Comparison of ENCODE assay signal across 31 cellular contexts in the genomic region with DNA sequence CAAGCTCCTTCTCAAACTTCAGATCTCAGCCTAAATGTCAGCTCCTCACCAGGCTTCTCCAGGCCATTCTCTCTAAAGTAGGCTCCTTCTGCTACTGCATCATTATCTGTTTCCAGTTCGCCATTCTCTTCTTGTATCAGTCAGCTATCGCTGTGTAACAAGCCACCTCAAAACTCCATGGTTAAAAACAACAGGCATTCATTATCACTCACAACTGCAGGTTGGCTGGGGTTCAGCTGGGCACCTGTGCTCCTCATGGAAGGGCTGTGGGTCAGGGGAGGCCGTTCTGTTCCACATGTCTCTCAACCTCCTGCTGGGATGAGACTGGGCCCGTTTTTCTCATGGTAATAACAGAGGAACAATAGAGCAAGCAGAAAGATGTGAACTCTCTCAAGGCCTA. TPM values are rescaled to one million over a fixed set of nuclear protein-coding genes. Genes with fewer than 3 reads are reported as not detected.
"Had no signal": no experiment of that assay in that cellular context is flagged by ENCODE, and none has a peak within 500 bp of the region (broad histone marks: within the 10 kb centered on the region; RNA-seq: fewer than 3 reads in every experiment).

No MANE protein-coding gene starts in this region.

- H3K27ac ChIP-seq: colonic mucosa, esophagus squamous epithelium, gastrocnemius medialis, heart right ventricle, left lung, lower lobe of right lung had no signal

- FAIRE-seq: endometrium, endothelial cell of umbilical vein, islet of Langerhans, keratinocyte had no signal

- H3K27ac Mint-ChIP-seq: dendritic cell treated with granulocyte-macrophage colony-stimulating factor and Interleukin-4, amounts not matched to agents 40 ng/mL and 50 ng/mL, for 4 days; effector memory CD8-positive, alpha-beta T cell; endodermal cell; mesothelial cell of epicardium; naive B cell had no signal

- H3K4me3 ChIP-seq: colonic mucosa, esophagus squamous epithelium, gastrocnemius medialis, heart right ventricle, left lung, lower lobe of right lung, mucosa of descending colon had no signal

- ATAC-seq: effector memory CD8-positive, alpha-beta T cell; gastrocnemius medialis; heart right ventricle; left cardiac atrium; left lung; left ventricle myocardium superior; lower lobe of right lung; mucosa of descending colon had no signal

- H3K9me3 ChIP-seq: colonic mucosa, esophagus squamous epithelium, gastrocnemius medialis, lower lobe of right lung, mucosa of descending colon had no signal

- H3K4me1 ChIP-seq: colonic mucosa, esophagus squamous epithelium, gastrocnemius medialis, heart right ventricle, left lung, lower lobe of right lung had no signal

- H3K4me3 Mint-ChIP-seq: dendritic cell treated with granulocyte-macrophage colony-stimulating factor and Interleukin-4, amounts not matched to agents 40 ng/mL and 50 ng/mL, for 4 days; effector memory CD8-positive, alpha-beta T cell; endodermal cell; mesothelial cell of epicardium; naive B cell had no signal

- H3K9me3 Mint-ChIP-seq: effector memory CD8-positive, alpha-beta T cell had no signal

- H3K36me3 Mint-ChIP-seq: mesothelial cell of epicardium, naive B cell had no signal

- DNase-seq: colonic mucosa; cortex of kidney; effector CD8-positive, alpha-beta T cell; effector memory CD8-positive, alpha-beta T cell; endodermal cell; esophagus squamous epithelium; foreskin fibroblast; foreskin melanocyte; gastrocnemius medialis; glutamatergic neuron; head of caudate nucleus; heart right ventricle; hippocampal formation; left cardiac atrium; left lung; left ventricle myocardium superior; lower lobe of right lung; mesenchymal stem cell; mucosa of descending colon; naive B cell had no signal

- H3K4me1 Mint-ChIP-seq: mesothelial cell of epicardium, naive B cell had no signal

- H3K36me3 ChIP-seq: colonic mucosa, esophagus squamous epithelium, gastrocnemius medialis, heart right ventricle, left lung, lower lobe of right lung had no signal

- H3K27me3 ChIP-seq: colonic mucosa, gastrocnemius medialis, left lung had no signal

RNA-seq across cellular contexts. Expression of gene PRND, which starts 28.7 kb away (rescaled TPM):
- total RNA-seq: epithelial cell of proximal tubule, esophagus squamous epithelium, gastrocnemius medialis, kidney epithelial cell, left cardiac atrium, left lung, left ventricle myocardium superior, lower lobe of right lung, mesenteric fat pad, mesothelial cell of epicardium, myocyte had no signal
- polyA plus RNA-seq: endothelial cell of umbilical vein, esophagus, heart right ventricle, keratinocyte had no signal
